In genomic region chr2:148179724-148180123, GRCh38 we compare ENCODE assay signal across 3 cellular contexts.
TF ChIP-seq lines count a peak whose summit lies in the region.

No MANE protein-coding gene starts in this region.

TF ChIP-seq in HepG2, 621 proteins besides CTCF, POLR2A, EP300 and RAD21:
- TF ChIP-seq MAFF (IDR thresholded peaks at IDR 0.05; ENCODE audit: low read depth, low read length) (0 out of 2 replicates have a peak, but pooled peaks have one; percentile 30), MAFK (conservative IDR thresholded peaks at IDR 0.05 in 1 of 2, IDR thresholded peaks at IDR 0.05 in 1 of 2; ENCODE audit: low read length in 2 of 2) (peak; percentile 36 to 59; a peak in 3 of 4 replicates), DPF2 (CRISPR knock-in tag; IDR thresholded peaks at IDR 0.05; ENCODE audit: borderline replicate concordance, low read depth) (no peak)

TF ChIP-seq in K562, 482 proteins besides CTCF, POLR2A, EP300 and RAD21:
- TF ChIP-seq MAFG (tag; conservative IDR thresholded peaks at IDR 0.05) (0 out of 2 replicates have a peak, but pooled peaks have one; percentile 21), C11orf30 (IDR thresholded peaks at IDR 0.05; ENCODE audit: low read depth) (peak; percentile 32; the same call in 1 of the 2 replicates), ZNF316 (IDR thresholded peaks at IDR 0.05) (peak; percentile 72), HNRNPK (IDR thresholded peaks at IDR 0.05; ENCODE audit: low read depth, low read length, poor library complexity, severe bottlenecking) (no peak)

TF ChIP-seq in SK-N-SH treated with all-trans-retinoic acid at 6 μM for 48 hours, 23 proteins besides CTCF, POLR2A, EP300 and RAD21:
- TF ChIP-seq ZNF8 (CRISPR knock-in tag; IDR thresholded peaks at IDR 0.05), result no peak
- no peak for TF ChIP-seq RARB (CRISPR knock-in tag; IDR thresholded peaks at IDR 0.05)
- TF ChIP-seq ARNTL (CRISPR knock-in tag; IDR thresholded peaks at IDR 0.05; ENCODE audit: borderline replicate concordance, low read depth), result no peak
- TF ChIP-seq TSHZ2 (CRISPR knock-in tag; IDR thresholded peaks at IDR 0.05), result no peak
- no peak for TF ChIP-seq CSRNP3 (CRISPR knock-in tag; IDR thresholded peaks at IDR 0.05)
- no peak for TF ChIP-seq PPARA (CRISPR knock-in tag; IDR thresholded peaks at IDR 0.05; ENCODE audit: borderline replicate concordance)
- no peak for TF ChIP-seq GLIS3 (CRISPR knock-in tag; IDR thresholded peaks at IDR 0.05)
- no peak for TF ChIP-seq ZNF565 (CRISPR knock-in tag; conservative IDR thresholded peaks at IDR 0.05; ENCODE audit: low read depth)
- no peak for TF ChIP-seq TCF4 (CRISPR knock-in tag; IDR thresholded peaks at IDR 0.05; ENCODE audit: borderline replicate concordance)
- no peak for TF ChIP-seq ZFP30 (CRISPR knock-in tag; IDR thresholded peaks at IDR 0.05)
- TF ChIP-seq ZNF70 (CRISPR knock-in tag; IDR thresholded peaks at IDR 0.05), result no peak
- no peak for TF ChIP-seq TOX (CRISPR knock-in tag; IDR thresholded peaks at IDR 0.05; ENCODE audit: borderline replicate concordance)
